19 cellular contexts compared by ENCODE assay signal in the genomic region with DNA sequence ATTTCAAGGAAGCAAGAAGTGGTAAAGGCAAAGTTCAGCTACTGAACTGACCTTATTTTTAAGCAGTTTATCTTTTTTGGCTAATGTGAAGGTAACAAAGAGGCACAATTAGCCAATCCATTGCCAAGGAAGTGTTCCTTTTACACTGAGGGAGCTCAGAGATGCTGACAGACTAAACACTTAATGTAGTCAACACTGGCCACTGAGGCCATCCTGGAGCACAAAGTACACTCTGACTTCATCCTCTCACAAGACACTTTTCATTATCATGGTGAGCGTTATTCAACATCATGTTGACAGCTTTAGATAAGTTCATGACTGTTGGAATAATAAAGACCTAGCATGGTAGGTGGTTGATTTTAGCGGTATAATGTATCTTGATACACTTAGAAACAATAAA.
A peak's percentile ranks its signal among the peaks of the same experiment; 100 is the strongest.
DNase-seq lines count a peak whose midpoint lies in the region; ATAC-seq and TF ChIP-seq lines count a peak whose summit lies in the region.
"Had no signal": no experiment of that assay in that cellular context is flagged by ENCODE, and none has a peak within 500 bp of the region (broad histone marks: within the 10 kb centered on the region; RNA-seq: fewer than 3 reads in every experiment).

No MANE protein-coding gene starts in this region.

- H3K36me3 Mint-ChIP-seq in mesothelial cell of epicardium, result peaks cover 3% of the 10 kb centered on the region
- H3K36me3 Mint-ChIP-seq: CD8-positive, alpha-beta T cell had no signal

- intact Hi-C loops in heart left ventricle (cut with DNase I) (no loop called here), cardiac septum (cut with DNase I) (no loop called here), left ventricle myocardium superior (cut with micrococcal nuclease) (no loop called here), Right ventricle myocardium superior (cut with DNase I) (no loop called here)

- H3K27ac Mint-ChIP-seq in mesothelial cell of epicardium, result no peak overlapping the region
- H3K27ac Mint-ChIP-seq: B cell; CD4-positive, alpha-beta T cell; CD8-positive, alpha-beta T cell had no signal

- WGBS in heart left ventricle, 4 donors, result 11 to 18% (median 17%) methylated on average over 2 of the region's 2 CpGs

- peaks cover 0 to 13% (median 0%) of the 10 kb centered on the region in 9 donors for H3K27me3 ChIP-seq in heart left ventricle
- H3K27me3 ChIP-seq: BLaER1 treated with 17β-estradiol and CSF1 and Interleukin-3, amounts not matched to agents 10 nM and 100 nM had no signal

- TF ChIP-seq POLR2A in heart left ventricle (IDR thresholded peaks at IDR 0.05), result no peak

- no peaks in the 10 kb centered on the region for H3K27me3 Mint-ChIP-seq in mesothelial cell of epicardium (ENCODE audit: low read depth)
- H3K27me3 Mint-ChIP-seq: B cell had no signal

- no peak overlapping the region for H3K27ac ChIP-seq in heart left ventricle
- H3K27ac ChIP-seq: 22Rv1; A549; BLaER1 treated with 17β-estradiol and CSF1 and Interleukin-3, amounts not matched to agents 10 nM and 100 nM; C4-2B had no signal

- DNase-seq in heart left ventricle, result no peak
- no peak for DNase-seq in cardiac septum (ENCODE audit: low spot score)
- no peak for DNase-seq in left ventricle myocardium superior
- DNase-seq in Right ventricle myocardium superior, result no peak
- DNase-seq in NCI-H69 (lab: John Stamatoyannopoulos, UW), result peak; percentile 12
- DNase-seq in mesothelial cell of epicardium (ENCODE audit: low spot score in 2 of 2, unreplicated experiment in 2 of 2), result no peak
- DNase-seq: AML-193; Caco-2; Calu3; CD4-positive, alpha-beta T cell; CD8-positive, alpha-beta T cell; DMS79 treated with DMSO at 0.1 percent for 48 hours; GF-D8 had no signal

- no peaks in the 10 kb centered on the region for H3K4me1 Mint-ChIP-seq in mesothelial cell of epicardium
- H3K4me1 Mint-ChIP-seq: B cell had no signal

- no peaks in the 10 kb centered on the region for H3K36me3 ChIP-seq in heart left ventricle
- H3K36me3 ChIP-seq: BLaER1 treated with 17β-estradiol and CSF1 and Interleukin-3, amounts not matched to agents 10 nM and 100 nM had no signal

- TF ChIP-seq CTCF in heart left ventricle (IDR thresholded peaks at IDR 0.05), result no peak
- TF ChIP-seq CTCF in mesothelial cell of epicardium (IDR thresholded peaks at IDR 0.05; ENCODE audit: unreplicated experiment), result no peak

- H3K4me3 ChIP-seq in heart left ventricle, result no peak overlapping the region
- H3K4me3 ChIP-seq: A549; BLaER1 treated with 17β-estradiol and CSF1 and Interleukin-3, amounts not matched to agents 10 nM and 100 nM; GM12878 had no signal

- ATAC-seq in heart left ventricle, result peak in 3 of 4 donors; percentile 34 to 87 (median 55)
- peak; percentile 53 for ATAC-seq in left ventricle myocardium superior
- ATAC-seq in Right ventricle myocardium superior (ENCODE audit: poor library complexity), result no peak
- ATAC-seq: A549; CD8-positive, alpha-beta T cell; GM12878 had no signal

- H3K4me1 ChIP-seq in heart left ventricle, result no peaks in the 10 kb centered on the region
- H3K4me1 ChIP-seq: A549; BLaER1 treated with 17β-estradiol and CSF1 and Interleukin-3, amounts not matched to agents 10 nM and 100 nM; Caco-2 had no signal

- peaks cover 0 to 2% (median 0%) of the 10 kb centered on the region in 12 donors for H3K9me3 ChIP-seq in heart left ventricle
- H3K9me3 ChIP-seq: A549 had no signal

- no peak overlapping the region for H3K4me3 Mint-ChIP-seq in mesothelial cell of epicardium
- H3K4me3 Mint-ChIP-seq: B cell; CD4-positive, alpha-beta T cell; CD8-positive, alpha-beta T cell had no signal

- H3K9me3 Mint-ChIP-seq in mesothelial cell of epicardium, result peaks cover 7% of the 10 kb centered on the region
